In genomic region chr4:10114607-10115006, GRCh38 we compare ENCODE assay signal across 8 cellular contexts. TPM values are rescaled to one million over a fixed set of nuclear protein-coding genes. Genes with fewer than 3 reads are reported as not detected.
A peak's percentile ranks its signal among the peaks of the same experiment; 100 is the strongest.
DNase-seq lines count a peak whose midpoint lies in the region; ATAC-seq and TF ChIP-seq lines count a peak whose summit lies in the region.
"Had no signal": no experiment of that assay in that cellular context is flagged by ENCODE, and none has a peak within 500 bp of the region (broad histone marks: within the 10 kb centered on the region; RNA-seq: fewer than 3 reads in every experiment).

No MANE protein-coding gene starts in this region.

- H3K9ac ChIP-seq in HUES6 (ENCODE audit: low read length) (peak overlapping the region; percentile 97), Karpas-422 (ENCODE audit: low read length) (no peak overlapping the region)

- peaks cover 65% of the 10 kb centered on the region for H3K36me3 ChIP-seq in HUES6 (ENCODE audit: control insufficient read depth, insufficient read depth, low read length)
- H3K36me3 ChIP-seq in stomach: peaks cover 44 to 59% (median 55%) of the 10 kb centered on the region in 4 donors
- H3K36me3 ChIP-seq in Karpas-422 (ENCODE audit: insufficient read depth, low read length): peaks cover 35% of the 10 kb centered on the region

- H3K4me1 ChIP-seq in HUES6 (ENCODE audit: control insufficient read depth, insufficient read depth, low read length) (peaks cover 72% of the 10 kb centered on the region), stomach (peaks cover 43 to 86% (median 76%) of the 10 kb centered on the region in 4 donors), Karpas-422 (ENCODE audit: low read length) (peaks cover 24% of the 10 kb centered on the region)

- ATAC-seq in activated naive CD4-positive, alpha-beta T cell treated with anti-CD3 and anti-CD28 coated beads, Interleukin-2, amount 50 U/mL, for 72 hours: no peak
- no peak for ATAC-seq in GM18867 (IDR thresholded peaks at IDR 0.05; ENCODE audit: unreplicated experiment)

- H3K9me2 ChIP-seq in Karpas-422 (replicated peaks; ENCODE audit: insufficient read depth, low read length): no peaks in the 10 kb centered on the region

- intact Hi-C loops in stomach (cut with DNase I; ENCODE audit: low total_unique reads): no loop called here

- H3K79me2 ChIP-seq in Karpas-422 (ENCODE audit: low read length): peaks cover 66% of the 10 kb centered on the region

- peaks cover 13 to 16% (median 15%) of the 10 kb centered on the region in 3 donors for H3K27me3 Mint-ChIP-seq in immature natural killer cell (ENCODE audit: low read depth in 3 of 3)

- H3K27ac ChIP-seq in HUES6 (ENCODE audit: low read depth, low read length) (no peak overlapping the region), stomach (peak overlapping the region in 4 of 5 donors; percentile 94 to 99 (median 98)), Karpas-422 (ENCODE audit: low read length) (no peak overlapping the region)

- no peak overlapping the region for H3K4me2 ChIP-seq in Karpas-422 (ENCODE audit: low read depth, low read length, poor library complexity, severe bottlenecking)

- peak overlapping the region; percentile 93 to 94 (median 93) for H3K4me3 Mint-ChIP-seq in immature natural killer cell

- TF ChIP-seq POLR2A in stomach (IDR thresholded peaks at IDR 0.05): no peak

- H3K36me3 Mint-ChIP-seq in activated naive CD4-positive, alpha-beta T cell treated with anti-CD3 and anti-CD28 coated beads, Interleukin-2, amount 50 U/mL, for 72 hours: peaks cover 60 to 62% of the 10 kb centered on the region in 2 donors
- peaks cover 0 to 42% (median 10%) of the 10 kb centered on the region in 3 donors for H3K36me3 Mint-ChIP-seq in immature natural killer cell

- no peak for TF ChIP-seq CTCF in stomach (IDR thresholded peaks at IDR 0.05)

- H3K27me3 ChIP-seq in HUES6 (ENCODE audit: control insufficient read depth, insufficient read depth, low read length) (no peaks in the 10 kb centered on the region), stomach (no peaks in the 10 kb centered on the region), Karpas-422 (ENCODE audit: low read length) (no peaks in the 10 kb centered on the region)

- peaks cover 51% of the 10 kb centered on the region for H4K20me1 ChIP-seq in Karpas-422 (ENCODE audit: insufficient read depth, low read depth, low read length)

- peaks cover 71 to 81% of the 10 kb centered on the region in 2 donors for H3K4me1 Mint-ChIP-seq in immature natural killer cell

- TF ChIP-seq EP300 in stomach (IDR thresholded peaks at IDR 0.05): no peak

- H3K9me3 Mint-ChIP-seq in activated naive CD4-positive, alpha-beta T cell treated with anti-CD3 and anti-CD28 coated beads, Interleukin-2, amount 50 U/mL, for 72 hours: no peaks in the 10 kb centered on the region
- H3K9me3 Mint-ChIP-seq in immature natural killer cell: no peaks in the 10 kb centered on the region

- 73 to 88% (median 77%) methylated on average over 7 of the region's 7 CpGs for WGBS in stomach, 5 donors

- no peak for DNase-seq in activated naive CD4-positive, alpha-beta T cell treated with anti-CD3 and anti-CD28 coated beads, Interleukin-2, amount 50 U/mL, for 72 hours (ENCODE audit: low spot score in 2 of 2)
- DNase-seq in immature natural killer cell (no peak), stomach (no peak), Karpas-422 (no peak), NCI-H1105 (lab: John Stamatoyannopoulos, UW) (no peak)
- DNase-seq: activated effector memory CD4-positive, alpha-beta T cell treated with anti-CD3 and anti-CD28 coated beads, Interleukin-2, amount 50 U/mL, for 16 hours had no signal

- no peaks in the 10 kb centered on the region for H3K9me3 ChIP-seq in HUES6 (ENCODE audit: control insufficient read depth, insufficient read depth, low read depth, low read length)
- H3K9me3 ChIP-seq in stomach: no peaks in the 10 kb centered on the region
- no peaks in the 10 kb centered on the region for H3K9me3 ChIP-seq in Karpas-422 (ENCODE audit: low read length)

- peak overlapping the region; percentile 81 to 100 for H3K27ac Mint-ChIP-seq in activated naive CD4-positive, alpha-beta T cell treated with anti-CD3 and anti-CD28 coated beads, Interleukin-2, amount 50 U/mL, for 72 hours
- H3K27ac Mint-ChIP-seq in immature natural killer cell: peak overlapping the region; percentile 88 to 96 (median 93)

- H2AFZ ChIP-seq in Karpas-422 (ENCODE audit: low read length): no peak overlapping the region

- peak overlapping the region; percentile 97; the same call in 1 of the 2 replicates for H3K4me3 ChIP-seq in HUES6 (ENCODE audit: low read depth, low read length)
- peak overlapping the region; percentile 70 to 96 (median 94) for H3K4me3 ChIP-seq in stomach
- no peak overlapping the region for H3K4me3 ChIP-seq in Karpas-422 (ENCODE audit: low read length)

RNA-seq across cellular contexts. Expression of gene WDR1, which starts 2.0 kb away (rescaled TPM):
- 100 to 1,000 TPM; 382 to 520 TPM for total RNA-seq in activated naive CD4-positive, alpha-beta T cell treated with anti-CD3 and anti-CD28 coated beads, Interleukin-2, amount 50 U/mL, for 72 hours
- polyA plus RNA-seq in immature natural killer cell (100 to 1,000 TPM; 339 to 509 (median 401) TPM), stomach (100 to 1,000 TPM in 2 of 3 donors, 10 to 100 TPM in 1; 91.2 to 145 (median 115) TPM)
- 100 to 1,000 TPM in 3 of 5 donors, 10 to 100 TPM in 2; 52.4 to 167 (median 104) TPM for total RNA-seq in stomach
- total RNA-seq in Karpas-422 (2014; rRNA removed; shearing (Covaris generic); ENCODE audit: low replicate concordance): 67.5 and 116 TPM in 2 replicates

Comparison
In these comparisons a context has a peak if more than half of its experiments do, and no peak if none do; other contexts are left out.
1. H3K27ac ChIP-seq: peak in stomach (4 of 5); none in HUES6 (single experiment) and Karpas-422 (single experiment).